ENCODE assay signal across 20 cellular contexts in the genomic region with DNA sequence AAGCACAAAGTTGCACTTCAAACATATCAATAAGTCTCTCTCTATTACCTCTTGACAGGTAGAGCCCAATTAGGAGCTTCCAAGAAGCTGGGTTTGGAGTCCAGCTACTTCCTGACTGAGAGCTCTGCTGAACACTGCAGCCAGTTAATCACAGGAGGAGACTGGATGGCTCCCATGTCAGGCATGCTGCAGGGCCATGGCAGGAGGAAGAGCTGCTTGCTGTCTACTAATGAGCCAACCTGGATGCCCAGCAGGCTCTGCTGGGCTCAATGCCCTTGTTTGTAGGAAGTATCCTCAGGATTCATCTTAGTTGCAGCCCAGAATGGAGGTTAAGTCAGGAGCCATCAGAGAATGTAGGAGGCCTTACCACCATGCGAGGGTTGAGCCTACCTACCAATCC.
DNase-seq lines count a peak whose midpoint lies in the region; ATAC-seq, FAIRE-seq and TF ChIP-seq lines count a peak whose summit lies in the region.
"Had no signal": no experiment of that assay in that cellular context is flagged by ENCODE, and none has a peak within 500 bp of the region (broad histone marks: within the 10 kb centered on the region; RNA-seq: fewer than 3 reads in every experiment).

No MANE protein-coding gene starts in this region.

- H2AFZ ChIP-seq in PC-3 (ENCODE audit: low read length), result no peak overlapping the region
- H2AFZ ChIP-seq: GM23338, PC-9 had no signal

- no peaks in the 10 kb centered on the region for H3F3A ChIP-seq in PC-3 (ENCODE audit: low read length, unreplicated experiment)

- no peaks in the 10 kb centered on the region for H3K79me2 ChIP-seq in PC-3 (ENCODE audit: low read length)

- H4K20me1 ChIP-seq in PC-3 (ENCODE audit: low read length), result no peaks in the 10 kb centered on the region

- H3K9ac ChIP-seq in PC-3 (ENCODE audit: low read length), result no peak overlapping the region

- H3K27ac ChIP-seq in PC-3 (ENCODE audit: low read length) (no peak overlapping the region), heart right ventricle (no peak overlapping the region), sigmoid colon (no peak overlapping the region)
- H3K27ac ChIP-seq: PC-9, SJCRH30 had no signal

- WGBS in heart right ventricle, 2 donors, result 94 to 96% methylated on average over 1 of the region's 1 CpG
- 95 to 96% methylated on average over 1 of the region's 1 CpG for WGBS in sigmoid colon, 2 donors

- intact Hi-C loops in PC-3 (cut with micrococcal nuclease) (no loop called here), heart right ventricle (cut with DNase I) (no loop called here), sigmoid colon (cut with DNase I) (no loop called here)

- H3K4me1 ChIP-seq in PC-3 (ENCODE audit: insufficient read depth, low read length) (no peaks in the 10 kb centered on the region), heart right ventricle (peaks cover 0 to 22% (median 0%) of the 10 kb centered on the region in 9 donors), sigmoid colon (no peaks in the 10 kb centered on the region)
- H3K4me1 ChIP-seq: SJCRH30 had no signal

- H3K4me2 ChIP-seq in PC-3 (ENCODE audit: low read length), result no peak overlapping the region
- H3K4me2 ChIP-seq: GM23338, PC-9 had no signal

- H3K9me2 ChIP-seq in PC-3 (replicated peaks; ENCODE audit: low read length), result no peaks in the 10 kb centered on the region

- H3K36me3 ChIP-seq in PC-3 (ENCODE audit: low read depth, low read length), result no peaks in the 10 kb centered on the region
- no peaks in the 10 kb centered on the region for H3K36me3 ChIP-seq in bronchial epithelial cell (ENCODE audit: control insufficient read depth, insufficient read depth, low read length)
- H3K36me3 ChIP-seq in heart right ventricle, result no peaks in the 10 kb centered on the region
- H3K36me3 ChIP-seq in sigmoid colon, result no peaks in the 10 kb centered on the region
- H3K36me3 ChIP-seq: SJCRH30 had no signal

- no peak for TF ChIP-seq POLR2A in sigmoid colon (IDR thresholded peaks at IDR 0.05)

- CTCF ChIA-PET in PC-3 (lab: Charles Lee), result no interaction called here

- FAIRE-seq in bronchial epithelial cell (lab: Jason Lieb, UNC) (no peak), urothelium cell line (lab: Jason Lieb, UNC) (peak; percentile 76)
- FAIRE-seq: GM12878 had no signal

- H3K9me3 ChIP-seq in PC-3 (ENCODE audit: low read length) (no peaks in the 10 kb centered on the region), heart right ventricle (no peaks in the 10 kb centered on the region), sigmoid colon (no peaks in the 10 kb centered on the region)
- H3K9me3 ChIP-seq: SJCRH30 had no signal

- no peak for TF ChIP-seq CTCF in PC-3 (conservative IDR thresholded peaks at IDR 0.05; ENCODE audit: low read depth, low read length)
- no peak for TF ChIP-seq CTCF in bronchial epithelial cell (IDR thresholded peaks at IDR 0.05; ENCODE audit: insufficient read depth, low read length, severe bottlenecking)
- no peak for TF ChIP-seq CTCF in heart right ventricle (IDR thresholded peaks at IDR 0.05)
- no peak for TF ChIP-seq CTCF in sigmoid colon (IDR thresholded peaks at IDR 0.05)

- H3K4me3 ChIP-seq in PC-3 (ENCODE audit: low read length) (no peak overlapping the region), bronchial epithelial cell (ENCODE audit: low read depth, low read length) (no peak overlapping the region), heart right ventricle (no peak overlapping the region), sigmoid colon (no peak overlapping the region)
- H3K4me3 ChIP-seq: GM12878, GM23338, PC-9, SJCRH30 had no signal

- H3K27me3 ChIP-seq in PC-3 (ENCODE audit: low read length), result peaks cover 10% of the 10 kb centered on the region; the same call in 1 of the 2 replicates
- no peaks in the 10 kb centered on the region for H3K27me3 ChIP-seq in bronchial epithelial cell (ENCODE audit: control insufficient read depth, insufficient read depth, low read length)
- H3K27me3 ChIP-seq in heart right ventricle, result no peaks in the 10 kb centered on the region
- no peaks in the 10 kb centered on the region for H3K27me3 ChIP-seq in sigmoid colon
- H3K27me3 ChIP-seq: SJCRH30 had no signal

- ATAC-seq in PC-3 (0 out of 2 replicates have a peak, but pooled peaks have one; percentile 15), heart right ventricle (no peak)
- ATAC-seq: GM12878, GM23338, HCT116 had no signal

- POLR2A ChIA-PET in PC-3 (lab: Charles Lee; ENCODE audit: unreplicated experiment), result no interaction called here

- TF ChIP-seq EP300 in sigmoid colon (IDR thresholded peaks at IDR 0.05), result no peak

- no TSS peak for BruUV-seq in PC-3 (replicated peaks; lab: Mats Ljungman, UMichigan)

- DNase-seq in ELR (ENCODE audit: low read depth) (peak; percentile 15), PC-3 (peak; percentile 15), bronchial epithelial cell (ENCODE audit: low read depth) (peak; percentile 7), urothelium cell line (ENCODE audit: low spot score) (no peak), DMS 273 (lab: John Stamatoyannopoulos, UW; ENCODE audit: unreplicated experiment) (no peak), heart right ventricle (no peak), sigmoid colon (no peak)
- DNase-seq: C1 segment of cervical spinal cord; CD8-positive, alpha-beta memory T cell; DND-41; GF-D8; MV-4-11; NCI-H187; NCI-H226; NCI-H524; PC-9; SJCRH30 had no signal

Comparison
In these comparisons a context has a peak if more than half of its experiments do, and no peak if none do; other contexts are left out.
1. DNase-seq: peak in ELR (single experiment), PC-3 (single experiment) and bronchial epithelial cell (single experiment); none in urothelium cell line (single experiment), DMS 273 (single experiment), heart right ventricle (0 of 2) and sigmoid colon (single experiment).